Comparison of ENCODE assay signal across 1 cellular context in genomic region chr20:23412026-23412425, GRCh38.
TF ChIP-seq lines count a peak whose summit lies in the region.

No MANE protein-coding gene starts in this region.

TF ChIP-seq in HepG2, 621 proteins besides CTCF, POLR2A, EP300 and RAD21 (continues in another document):
- TF ChIP-seq HIC2 (CRISPR knock-in tag; IDR thresholded peaks at IDR 0.05; ENCODE audit: low read depth) (peak; percentile 69; the same call in 1 of the 2 replicates), CEBPB (IDR thresholded peaks at IDR 0.05; ENCODE audit: borderline replicate concordance, low read depth, low read length) (peak; percentile 52; the same call in 1 of the 2 replicates), DMAP1 (CRISPR knock-in tag; IDR thresholded peaks at IDR 0.05) (0 out of 2 replicates have a peak, but pooled peaks have one; percentile 46), HNF4A (CRISPR knock-in tag; IDR thresholded peaks at IDR 0.05) (peak; percentile 42; the same call in 1 of the 2 replicates), ARNTL (CRISPR knock-in tag; IDR thresholded peaks at IDR 0.05) (0 out of 2 replicates have a peak, but pooled peaks have one; percentile 61), KDM1A (CRISPR knock-in tag; IDR thresholded peaks at IDR 0.05) (0 out of 2 replicates have a peak, but pooled peaks have one; percentile 28), ZNF337 (CRISPR knock-in tag; IDR thresholded peaks at IDR 0.05; ENCODE audit: borderline replicate concordance, low read depth) (no peak), HINFP (CRISPR knock-in tag; IDR thresholded peaks at IDR 0.05; ENCODE audit: low read depth) (no peak), MYNN (CRISPR knock-in tag; IDR thresholded peaks at IDR 0.05; ENCODE audit: low read depth) (no peak), TBX3 (IDR thresholded peaks at IDR 0.05; ENCODE audit: borderline replicate concordance) (no peak), ZNF614 (CRISPR knock-in tag; IDR thresholded peaks at IDR 0.05; ENCODE audit: borderline replicate concordance) (peak; percentile 73; the same call in 1 of the 2 replicates), NR2F6 (IDR thresholded peaks at IDR 0.05) (no peak), NR2F6 (CRISPR knock-in tag; IDR thresholded peaks at IDR 0.05) (peak; percentile 75), ZSCAN9 (CRISPR knock-in tag; IDR thresholded peaks at IDR 0.05; ENCODE audit: borderline replicate concordance) (peak; percentile 85; the same call in 1 of the 2 replicates), HHEX (CRISPR knock-in tag; IDR thresholded peaks at IDR 0.05) (0 out of 2 replicates have a peak, but pooled peaks have one; percentile 16), TSC22D2 (CRISPR knock-in tag; IDR thresholded peaks at IDR 0.05; ENCODE audit: borderline replicate concordance) (0 out of 2 replicates have a peak, but pooled peaks have one; percentile 31), PHB2 (IDR thresholded peaks at IDR 0.05; ENCODE audit: partially characterized antibody) (no peak), BCL6 (CRISPR knock-in tag; IDR thresholded peaks at IDR 0.05) (peak; percentile 67), ELF3 (CRISPR knock-in tag; IDR thresholded peaks at IDR 0.05) (peak; percentile 57; the same call in 1 of the 2 replicates), KLF16 (CRISPR knock-in tag; IDR thresholded peaks at IDR 0.05) (0 out of 4 replicates have a peak, but pooled peaks of 1 of the 2 experiments have one; percentile 45), THAP11 (CRISPR knock-in tag; IDR thresholded peaks at IDR 0.05) (peak; percentile 70), GFI1 (CRISPR knock-in tag; IDR thresholded peaks at IDR 0.05; ENCODE audit: borderline replicate concordance) (peak; percentile 66), SOX6 (IDR thresholded peaks at IDR 0.05) (no peak), SOX6 (CRISPR knock-in tag; IDR thresholded peaks at IDR 0.05) (peak; percentile 52), ZNF331 (CRISPR knock-in tag; IDR thresholded peaks at IDR 0.05) (peak; percentile 74; the same call in 1 of the 2 replicates), ETV5 (CRISPR knock-in tag; IDR thresholded peaks at IDR 0.05; ENCODE audit: borderline replicate concordance) (no peak), SMAD3 (CRISPR knock-in tag; IDR thresholded peaks at IDR 0.05) (0 out of 2 replicates have a peak, but pooled peaks have one; percentile 37), IKZF5 (CRISPR knock-in tag; IDR thresholded peaks at IDR 0.05) (0 out of 2 replicates have a peak, but pooled peaks have one; percentile 24), GATAD1 (CRISPR knock-in tag; IDR thresholded peaks at IDR 0.05) (peak; percentile 52; the same call in 1 of the 2 replicates), RARA (CRISPR knock-in tag; IDR thresholded peaks at IDR 0.05) (peak; percentile 94), ZNF232 (CRISPR knock-in tag; IDR thresholded peaks at IDR 0.05; ENCODE audit: borderline replicate concordance) (no peak), FOSL2 (CRISPR knock-in tag; IDR thresholded peaks at IDR 0.05) (peak; percentile 47), ZBTB25 (CRISPR knock-in tag; IDR thresholded peaks at IDR 0.05) (peak; percentile 41; the same call in 1 of the 2 replicates), HMG20A (CRISPR knock-in tag; IDR thresholded peaks at IDR 0.05; ENCODE audit: borderline replicate concordance) (peak; percentile 70; the same call in 1 of the 2 replicates), SOX5 (CRISPR knock-in tag; IDR thresholded peaks at IDR 0.05; ENCODE audit: borderline replicate concordance) (peak; percentile 49; the same call in 1 of the 2 replicates), SMARCE1 (IDR thresholded peaks at IDR 0.05; ENCODE audit: borderline replicate concordance) (no peak), ZNF432 (CRISPR knock-in tag; IDR thresholded peaks at IDR 0.05; ENCODE audit: borderline replicate concordance) (no peak), HNRNPLL (IDR thresholded peaks at IDR 0.05; ENCODE audit: low read depth, low read length, poor library complexity, severe bottlenecking) (no peak), FOXA3 (CRISPR knock-in tag; IDR thresholded peaks at IDR 0.05) (peak; percentile 74), ZNF282 (IDR thresholded peaks at IDR 0.05; ENCODE audit: partially characterized antibody) (no peak), IRF2 (CRISPR knock-in tag; IDR thresholded peaks at IDR 0.05) (peak; percentile 66; the same call in 1 of the 2 replicates), MXI1 (IDR thresholded peaks at IDR 0.05; ENCODE audit: borderline replicate concordance, low read depth, low read length) (peak; percentile 49; the same call in 1 of the 3 replicates), KLF11 (CRISPR knock-in tag; IDR thresholded peaks at IDR 0.05) (0 out of 2 replicates have a peak, but pooled peaks have one; percentile 42), HDAC1 (CRISPR knock-in tag; IDR thresholded peaks at IDR 0.05) (peak; percentile 47; the same call in 1 of the 2 replicates), RXRB (CRISPR knock-in tag; IDR thresholded peaks at IDR 0.05; ENCODE audit: borderline replicate concordance) (peak; percentile 78; the same call in 1 of the 2 replicates), FOXO1 (CRISPR knock-in tag; IDR thresholded peaks at IDR 0.05) (peak; percentile 57; the same call in 1 of the 2 replicates)
- TF ChIP-seq, protein P1, sequence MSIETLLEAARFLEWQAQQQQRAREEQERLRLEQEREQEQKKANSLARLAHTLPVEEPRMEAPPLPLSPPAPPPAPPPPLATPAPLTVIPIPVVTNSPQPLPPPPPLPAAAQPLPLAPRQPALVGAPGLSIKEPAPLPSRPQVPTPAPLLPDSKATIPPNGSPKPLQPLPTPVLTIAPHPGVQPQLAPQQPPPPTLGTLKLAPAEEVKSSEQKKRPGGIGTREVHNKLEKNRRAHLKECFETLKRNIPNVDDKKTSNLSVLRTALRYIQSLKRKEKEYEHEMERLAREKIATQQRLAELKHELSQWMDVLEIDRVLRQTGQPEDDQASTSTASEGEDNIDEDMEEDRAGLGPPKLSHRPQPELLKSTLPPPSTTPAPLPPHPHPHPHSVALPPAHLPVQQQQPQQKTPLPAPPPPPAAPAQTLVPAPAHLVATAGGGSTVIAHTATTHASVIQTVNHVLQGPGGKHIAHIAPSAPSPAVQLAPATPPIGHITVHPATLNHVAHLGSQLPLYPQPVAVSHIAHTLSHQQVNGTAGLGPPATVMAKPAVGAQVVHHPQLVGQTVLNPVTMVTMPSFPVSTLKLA (IDR thresholded peaks at IDR 0.05) = peak; percentile 55; the same call in 1 of the 2 replicates
- TF ChIP-seq, protein P2, sequence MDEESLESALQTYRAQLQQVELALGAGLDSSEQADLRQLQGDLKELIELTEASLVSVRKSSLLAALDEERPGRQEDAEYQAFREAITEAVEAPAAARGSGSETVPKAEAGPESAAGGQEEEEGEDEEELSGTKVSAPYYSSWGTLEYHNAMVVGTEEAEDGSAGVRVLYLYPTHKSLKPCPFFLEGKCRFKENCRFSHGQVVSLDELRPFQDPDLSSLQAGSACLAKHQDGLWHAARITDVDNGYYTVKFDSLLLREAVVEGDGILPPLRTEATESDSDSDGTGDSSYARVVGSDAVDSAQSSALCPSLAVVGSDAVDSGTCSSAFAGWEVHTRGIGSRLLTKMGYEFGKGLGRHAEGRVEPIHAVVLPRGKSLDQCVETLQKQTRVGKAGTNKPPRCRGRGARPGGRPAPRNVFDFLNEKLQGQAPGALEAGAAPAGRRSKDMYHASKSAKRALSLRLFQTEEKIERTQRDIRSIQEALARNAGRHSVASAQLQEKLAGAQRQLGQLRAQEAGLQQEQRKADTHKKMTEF (CRISPR knock-in tag; IDR thresholded peaks at IDR 0.05) = peak; percentile 60; the same call in 1 of the 2 replicates
- TF ChIP-seq, protein P3, sequence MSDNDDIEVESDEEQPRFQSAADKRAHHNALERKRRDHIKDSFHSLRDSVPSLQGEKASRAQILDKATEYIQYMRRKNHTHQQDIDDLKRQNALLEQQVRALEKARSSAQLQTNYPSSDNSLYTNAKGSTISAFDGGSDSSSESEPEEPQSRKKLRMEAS (IDR thresholded peaks at IDR 0.05) = peak; percentile 60
- TF ChIP-seq, protein P4, sequence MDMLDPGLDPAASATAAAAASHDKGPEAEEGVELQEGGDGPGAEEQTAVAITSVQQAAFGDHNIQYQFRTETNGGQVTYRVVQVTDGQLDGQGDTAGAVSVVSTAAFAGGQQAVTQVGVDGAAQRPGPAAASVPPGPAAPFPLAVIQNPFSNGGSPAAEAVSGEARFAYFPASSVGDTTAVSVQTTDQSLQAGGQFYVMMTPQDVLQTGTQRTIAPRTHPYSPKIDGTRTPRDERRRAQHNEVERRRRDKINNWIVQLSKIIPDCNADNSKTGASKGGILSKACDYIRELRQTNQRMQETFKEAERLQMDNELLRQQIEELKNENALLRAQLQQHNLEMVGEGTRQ (IDR thresholded peaks at IDR 0.05; ENCODE audit: low read depth, low read length) = peak; percentile 68; the same call in 1 of the 2 replicates
- TF ChIP-seq, protein P4 (CRISPR knock-in tag; IDR thresholded peaks at IDR 0.05; ENCODE audit: borderline replicate concordance) = peak; percentile 59; the same call in 1 of the 2 replicates
- TF ChIP-seq, protein P5, sequence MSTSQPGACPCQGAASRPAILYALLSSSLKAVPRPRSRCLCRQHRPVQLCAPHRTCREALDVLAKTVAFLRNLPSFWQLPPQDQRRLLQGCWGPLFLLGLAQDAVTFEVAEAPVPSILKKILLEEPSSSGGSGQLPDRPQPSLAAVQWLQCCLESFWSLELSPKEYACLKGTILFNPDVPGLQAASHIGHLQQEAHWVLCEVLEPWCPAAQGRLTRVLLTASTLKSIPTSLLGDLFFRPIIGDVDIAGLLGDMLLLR (CRISPR knock-in tag; IDR thresholded peaks at IDR 0.05) = no peak
- TF ChIP-seq, protein P6, sequence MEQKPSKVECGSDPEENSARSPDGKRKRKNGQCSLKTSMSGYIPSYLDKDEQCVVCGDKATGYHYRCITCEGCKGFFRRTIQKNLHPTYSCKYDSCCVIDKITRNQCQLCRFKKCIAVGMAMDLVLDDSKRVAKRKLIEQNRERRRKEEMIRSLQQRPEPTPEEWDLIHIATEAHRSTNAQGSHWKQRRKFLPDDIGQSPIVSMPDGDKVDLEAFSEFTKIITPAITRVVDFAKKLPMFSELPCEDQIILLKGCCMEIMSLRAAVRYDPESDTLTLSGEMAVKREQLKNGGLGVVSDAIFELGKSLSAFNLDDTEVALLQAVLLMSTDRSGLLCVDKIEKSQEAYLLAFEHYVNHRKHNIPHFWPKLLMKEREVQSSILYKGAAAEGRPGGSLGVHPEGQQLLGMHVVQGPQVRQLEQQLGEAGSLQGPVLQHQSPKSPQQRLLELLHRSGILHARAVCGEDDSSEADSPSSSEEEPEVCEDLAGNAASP (CRISPR knock-in tag; IDR thresholded peaks at IDR 0.05; ENCODE audit: borderline replicate concordance) = peak; percentile 72; the same call in 1 of the 2 replicates
